Comparison of ENCODE assay signal across 23 cellular contexts in genomic region chr2:164777847-164778246, GRCh38.
"Had no signal": no experiment of that assay in that cellular context is flagged by ENCODE, and none has a peak within 500 bp of the region (broad histone marks: within the 10 kb centered on the region; RNA-seq: fewer than 3 reads in every experiment).

No MANE protein-coding gene starts in this region.

- ATAC-seq: gastroesophageal sphincter; left ventricle myocardium superior; naive thymus-derived CD4-positive, alpha-beta T cell; psoas muscle; stimulated activated naive B cell treated with anti-CD40 and anti-IgM and Interleukin-4, amounts not matched to agents 10 μg/mL and 1 μg/mL and 100 μg/mL, for 72 hours; stimulated activated naive CD8-positive, alpha-beta T cell treated with anti-CD3 and anti-CD28 coated beads, Interleukin-15, amount 100 ng/mL, for 72 hours had no signal

- H3K27me3 ChIP-seq: colonic mucosa, esophagus squamous epithelium, gastroesophageal sphincter, sigmoid colon had no signal

- H3K9me3 Mint-ChIP-seq: naive thymus-derived CD4-positive, alpha-beta T cell; nephron progenitor cell; stimulated activated naive CD8-positive, alpha-beta T cell treated with anti-CD3 and anti-CD28 coated beads, Interleukin-15, amount 100 ng/mL, for 72 hours; type B pancreatic cell had no signal

- H3K9me3 ChIP-seq: colonic mucosa, esophagus squamous epithelium, gastroesophageal sphincter, psoas muscle, sigmoid colon had no signal

- H3K36me3 Mint-ChIP-seq: immature natural killer cell; naive thymus-derived CD4-positive, alpha-beta T cell; type B pancreatic cell had no signal

- DNase-seq: cerebellar nuclear complex; colonic mucosa; dermis blood vessel endothelial cell; esophagus squamous epithelium; foreskin fibroblast; immature natural killer cell; left ventricle myocardium superior; mesenchymal stem cell; naive thymus-derived CD4-positive, alpha-beta T cell; nephron progenitor cell; psoas muscle; retina; sigmoid colon; stimulated activated CD4-positive, alpha-beta T cell treated with anti-CD3 and anti-CD28 coated beads, Interleukin-2, amount 100 ng/mL, for 24 hours; stimulated activated CD4-positive, alpha-beta T cell treated with anti-CD3 and anti-CD28 coated beads, Interleukin-4, amount 100 ng/mL, for 4 hours; stimulated activated naive B cell treated with anti-CD40 and anti-IgM and Interleukin-4, amounts not matched to agents 10 μg/mL and 1 μg/mL and 100 μg/mL, for 72 hours; stimulated activated naive CD8-positive, alpha-beta T cell treated with anti-CD3 and anti-CD28 coated beads, Interleukin-15, amount 100 ng/mL, for 72 hours; substantia nigra had no signal

- H3K27ac Mint-ChIP-seq: immature natural killer cell; naive thymus-derived CD4-positive, alpha-beta T cell; nephron progenitor cell; stimulated activated naive CD8-positive, alpha-beta T cell treated with anti-CD3 and anti-CD28 coated beads, Interleukin-15, amount 100 ng/mL, for 72 hours; type B pancreatic cell had no signal

- H3K27ac ChIP-seq: colonic mucosa, gastroesophageal sphincter, parathyroid adenoma, psoas muscle, sigmoid colon, skin epidermis had no signal

- H3K4me3 ChIP-seq: colonic mucosa, esophagus squamous epithelium, gastroesophageal sphincter, lung, psoas muscle, sigmoid colon, skin epidermis had no signal

- H3K4me3 Mint-ChIP-seq: immature natural killer cell; naive thymus-derived CD4-positive, alpha-beta T cell; nephron progenitor cell; stimulated activated naive B cell treated with anti-CD40 and anti-IgM and Interleukin-4, amounts not matched to agents 10 μg/mL and 1 μg/mL and 100 μg/mL, for 72 hours; stimulated activated naive CD8-positive, alpha-beta T cell treated with anti-CD3 and anti-CD28 coated beads, Interleukin-15, amount 100 ng/mL, for 72 hours; type B pancreatic cell had no signal

- H3K36me3 ChIP-seq: colonic mucosa, esophagus squamous epithelium, gastroesophageal sphincter, sigmoid colon had no signal

- H3K27me3 Mint-ChIP-seq: naive thymus-derived CD4-positive, alpha-beta T cell; stimulated activated naive B cell treated with anti-CD40 and anti-IgM and Interleukin-4, amounts not matched to agents 10 μg/mL and 1 μg/mL and 100 μg/mL, for 72 hours; stimulated activated naive CD8-positive, alpha-beta T cell treated with anti-CD3 and anti-CD28 coated beads, Interleukin-15, amount 100 ng/mL, for 72 hours; type B pancreatic cell had no signal

- H3K4me1 ChIP-seq: psoas muscle had no signal

- H3K4me1 Mint-ChIP-seq: immature natural killer cell; naive thymus-derived CD4-positive, alpha-beta T cell; nephron progenitor cell; stimulated activated naive CD8-positive, alpha-beta T cell treated with anti-CD3 and anti-CD28 coated beads, Interleukin-15, amount 100 ng/mL, for 72 hours had no signal
